1 cellular context compared by ENCODE assay signal in the genomic region with DNA sequence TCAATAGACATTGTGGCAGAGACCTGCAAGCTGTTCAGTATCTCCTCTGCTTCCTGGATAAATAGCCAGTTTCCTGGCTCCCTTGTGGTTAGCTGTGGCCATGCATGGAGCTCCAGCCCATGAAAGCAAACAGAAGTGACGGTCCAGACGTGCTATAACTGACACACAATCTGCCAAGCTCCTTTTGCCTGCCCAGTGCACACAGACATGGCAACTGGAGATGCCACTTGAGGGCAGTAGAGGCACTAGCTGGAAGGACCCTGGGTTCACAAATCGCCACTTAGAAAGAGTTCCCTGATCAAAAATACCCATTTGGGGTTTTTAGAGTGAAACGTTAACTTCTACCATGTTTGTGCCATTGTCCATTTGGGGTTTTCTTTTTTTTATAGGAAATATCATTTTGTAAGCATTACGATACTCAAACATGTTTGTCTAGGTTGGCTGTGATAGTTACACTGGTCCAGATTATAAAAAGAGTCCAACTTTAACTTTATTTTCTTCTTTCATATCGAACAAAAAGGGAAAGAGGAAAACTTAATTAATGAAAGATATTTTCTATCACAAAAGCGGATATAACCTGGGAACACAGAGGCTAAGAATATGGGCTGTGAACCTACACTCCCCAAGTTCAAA.
TF ChIP-seq lines count a peak whose summit lies in the region.

No MANE protein-coding gene starts in this region.

TF ChIP-seq in GM23338, 12 proteins besides CTCF, POLR2A, EP300 and RAD21 (continued from another document):
- TF ChIP-seq, protein P1, sequence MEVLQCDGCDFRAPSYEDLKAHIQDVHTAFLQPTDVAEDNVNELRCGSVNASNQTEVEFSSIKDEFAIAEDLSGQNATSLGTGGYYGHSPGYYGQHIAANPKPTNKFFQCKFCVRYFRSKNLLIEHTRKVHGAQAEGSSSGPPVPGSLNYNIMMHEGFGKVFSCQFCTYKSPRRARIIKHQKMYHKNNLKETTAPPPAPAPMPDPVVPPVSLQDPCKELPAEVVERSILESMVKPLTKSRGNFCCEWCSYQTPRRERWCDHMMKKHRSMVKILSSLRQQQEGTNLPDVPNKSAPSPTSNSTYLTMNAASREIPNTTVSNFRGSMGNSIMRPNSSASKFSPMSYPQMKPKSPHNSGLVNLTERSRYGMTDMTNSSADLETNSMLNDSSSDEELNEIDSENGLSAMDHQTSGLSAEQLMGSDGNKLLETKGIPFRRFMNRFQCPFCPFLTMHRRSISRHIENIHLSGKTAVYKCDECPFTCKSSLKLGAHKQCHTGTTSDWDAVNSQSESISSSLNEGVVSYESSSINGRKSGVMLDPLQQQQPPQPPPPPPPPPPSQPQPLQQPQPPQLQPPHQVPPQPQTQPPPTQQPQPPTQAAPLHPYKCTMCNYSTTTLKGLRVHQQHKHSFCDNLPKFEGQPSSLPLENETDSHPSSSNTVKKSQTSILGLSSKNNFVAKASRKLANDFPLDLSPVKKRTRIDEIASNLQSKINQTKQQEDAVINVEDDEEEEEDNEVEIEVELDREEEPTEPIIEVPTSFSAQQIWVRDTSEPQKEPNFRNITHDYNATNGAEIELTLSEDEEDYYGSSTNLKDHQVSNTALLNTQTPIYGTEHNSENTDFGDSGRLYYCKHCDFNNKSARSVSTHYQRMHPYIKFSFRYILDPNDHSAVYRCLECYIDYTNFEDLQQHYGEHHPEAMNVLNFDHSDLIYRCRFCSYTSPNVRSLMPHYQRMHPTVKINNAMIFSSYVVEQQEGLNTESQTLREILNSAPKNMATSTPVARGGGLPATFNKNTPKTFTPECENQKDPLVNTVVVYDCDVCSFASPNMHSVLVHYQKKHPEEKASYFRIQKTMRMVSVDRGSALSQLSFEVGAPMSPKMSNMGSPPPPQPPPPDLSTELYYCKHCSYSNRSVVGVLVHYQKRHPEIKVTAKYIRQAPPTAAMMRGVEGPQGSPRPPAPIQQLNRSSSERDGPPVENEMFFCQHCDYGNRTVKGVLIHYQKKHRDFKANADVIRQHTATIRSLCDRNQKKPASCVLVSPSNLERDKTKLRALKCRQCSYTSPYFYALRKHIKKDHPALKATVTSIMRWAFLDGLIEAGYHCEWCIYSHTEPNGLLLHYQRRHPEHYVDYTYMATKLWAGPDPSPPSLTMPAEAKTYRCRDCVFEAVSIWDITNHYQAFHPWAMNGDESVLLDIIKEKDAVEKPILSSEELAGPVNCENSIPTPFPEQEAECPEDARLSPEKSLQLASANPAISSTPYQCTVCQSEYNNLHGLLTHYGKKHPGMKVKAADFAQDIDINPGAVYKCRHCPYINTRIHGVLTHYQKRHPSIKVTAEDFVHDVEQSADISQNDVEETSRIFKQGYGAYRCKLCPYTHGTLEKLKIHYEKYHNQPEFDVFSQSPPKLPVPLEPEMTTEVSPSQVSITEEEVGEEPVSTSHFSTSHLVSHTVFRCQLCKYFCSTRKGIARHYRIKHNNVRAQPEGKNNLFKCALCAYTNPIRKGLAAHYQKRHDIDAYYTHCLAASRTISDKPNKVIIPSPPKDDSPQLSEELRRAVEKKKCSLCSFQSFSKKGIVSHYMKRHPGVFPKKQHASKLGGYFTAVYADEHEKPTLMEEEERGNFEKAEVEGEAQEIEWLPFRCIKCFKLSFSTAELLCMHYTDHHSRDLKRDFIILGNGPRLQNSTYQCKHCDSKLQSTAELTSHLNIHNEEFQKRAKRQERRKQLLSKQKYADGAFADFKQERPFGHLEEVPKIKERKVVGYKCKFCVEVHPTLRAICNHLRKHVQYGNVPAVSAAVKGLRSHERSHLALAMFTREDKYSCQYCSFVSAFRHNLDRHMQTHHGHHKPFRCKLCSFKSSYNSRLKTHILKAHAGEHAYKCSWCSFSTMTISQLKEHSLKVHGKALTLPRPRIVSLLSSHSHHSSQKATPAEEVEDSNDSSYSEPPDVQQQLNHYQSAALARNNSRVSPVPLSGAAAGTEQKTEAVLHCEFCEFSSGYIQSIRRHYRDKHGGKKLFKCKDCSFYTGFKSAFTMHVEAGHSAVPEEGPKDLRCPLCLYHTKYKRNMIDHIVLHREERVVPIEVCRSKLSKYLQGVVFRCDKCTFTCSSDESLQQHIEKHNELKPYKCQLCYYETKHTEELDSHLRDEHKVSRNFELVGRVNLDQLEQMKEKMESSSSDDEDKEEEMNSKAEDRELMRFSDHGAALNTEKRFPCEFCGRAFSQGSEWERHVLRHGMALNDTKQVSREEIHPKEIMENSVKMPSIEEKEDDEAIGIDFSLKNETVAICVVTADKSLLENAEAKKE (CRISPR knock-in tag; IDR thresholded peaks at IDR 0.05), result no peak
- TF ChIP-seq EZH2phosphoT487 (IDR thresholded peaks at IDR 0.05; ENCODE audit: unreplicated experiment) (no peak), CREB1 (CRISPR knock-in tag; IDR thresholded peaks at IDR 0.05; ENCODE audit: low read depth) (no peak), ZNF114 (CRISPR knock-in tag; IDR thresholded peaks at IDR 0.05) (no peak), EZH2 (IDR thresholded peaks at IDR 0.05; ENCODE audit: low read depth, unreplicated experiment) (no peak), ETS1 (IDR thresholded peaks at IDR 0.05) (no peak), JUNB (IDR thresholded peaks at IDR 0.05; ENCODE audit: unreplicated experiment) (no peak)
TF ChIP-seq in GM23338: peak in this region for 0.
